15 cellular contexts compared by ENCODE assay signal in genomic region chr15:51051776-51052175, GRCh38. TPM values are rescaled to one million over a fixed set of nuclear protein-coding genes. Genes with fewer than 3 reads are reported as not detected.
DNase-seq lines count a peak whose midpoint lies in the region; ATAC-seq and TF ChIP-seq lines count a peak whose summit lies in the region.
"Had no signal": no experiment of that assay in that cellular context is flagged by ENCODE, and none has a peak within 500 bp of the region (broad histone marks: within the 10 kb centered on the region; RNA-seq: fewer than 3 reads in every experiment).

No MANE protein-coding gene starts in this region.

- H3K4me3 ChIP-seq in AG10803 (ENCODE audit: low read length) (no peak overlapping the region), neuronal stem cell (ENCODE audit: low read length in 2 of 2) (no peak overlapping the region)
- H3K4me3 ChIP-seq: body of pancreas had no signal

- no peaks in the 10 kb centered on the region for H3K9me3 ChIP-seq in neuronal stem cell (replicated peaks in 1 of 2; ENCODE audit: control insufficient read depth in 2 of 2, insufficient read depth in 1 of 2, low read depth in 1 of 2, low read length in 2 of 2)
- H3K9me3 ChIP-seq: body of pancreas had no signal

- H3K27me3 ChIP-seq in neuronal stem cell (ENCODE audit: control insufficient read depth in 3 of 3, insufficient read depth in 3 of 3, low read depth in 1 of 3, low read length in 3 of 3), result peaks cover 0 to 3% (median 0%) of the 10 kb centered on the region in 3 experiments
- H3K27me3 ChIP-seq: body of pancreas had no signal

- H2BK15ac ChIP-seq in neuronal stem cell (ENCODE audit: low read length), result no peak overlapping the region

- no peak overlapping the region for H3K14ac ChIP-seq in neuronal stem cell (ENCODE audit: low read length)

- peak; percentile 46 for DNase-seq in AG10803 (ENCODE audit: low read depth)
- peak; percentile 31 for DNase-seq in NCI-H2171 (lab: John Stamatoyannopoulos, UW)
- no peak for DNase-seq in neuronal stem cell (ENCODE audit: low spot score)
- DNase-seq: activated CD8-positive, alpha-beta memory T cell treated with anti-CD3 and anti-CD28 coated beads, Interleukin-2, amount 50 U/mL, for 48 hours; erythroblast; NCI-H1417; PC-3; T-helper 9 cell had no signal

- no peaks in the 10 kb centered on the region for H3K79me1 ChIP-seq in neuronal stem cell (ENCODE audit: low read depth, low read length)

- H3K36me3 ChIP-seq in neuronal stem cell (replicated peaks in 1 of 2; ENCODE audit: control insufficient read depth in 2 of 2, insufficient read depth in 2 of 2, low read length in 2 of 2), result no peaks in the 10 kb centered on the region

- H3K4me1 ChIP-seq in neuronal stem cell (ENCODE audit: control insufficient read depth in 2 of 2, insufficient read depth in 1 of 2, low read depth in 1 of 2, low read length in 2 of 2), result peaks cover 0 to 1% of the 10 kb centered on the region in 2 donors

- H2BK5ac ChIP-seq in neuronal stem cell (ENCODE audit: low read length), result no peak overlapping the region

- no peak for TF ChIP-seq CTCF in AG10803 (conservative IDR thresholded peaks at IDR 0.05; ENCODE audit: low read length)

- no peak overlapping the region for H3K4me2 ChIP-seq in neuronal stem cell (ENCODE audit: insufficient read depth, low read length, poor library complexity, severe bottlenecking)

- no peak overlapping the region for H4K91ac ChIP-seq in neuronal stem cell (ENCODE audit: low read depth, low read length, poor library complexity)

- peak overlapping the region; percentile 42 for H3K18ac ChIP-seq in neuronal stem cell (ENCODE audit: low read length)

- no peak overlapping the region for H3K9ac ChIP-seq in neuronal stem cell (ENCODE audit: low read depth, low read length, poor library complexity)

- H3K4ac ChIP-seq in neuronal stem cell (ENCODE audit: low read length), result no peak overlapping the region

- no peak overlapping the region for H4K8ac ChIP-seq in neuronal stem cell (ENCODE audit: low read depth, low read length)

- ATAC-seq in esophagus mucosa (peak; percentile 81), GM21367 (IDR thresholded peaks at IDR 0.05; ENCODE audit: unreplicated experiment) (no peak), GM18517 (IDR thresholded peaks at IDR 0.05; ENCODE audit: unreplicated experiment) (no peak), HG02981 (IDR thresholded peaks at IDR 0.05; ENCODE audit: unreplicated experiment) (no peak), HG02571 (IDR thresholded peaks at IDR 0.05; ENCODE audit: unreplicated experiment) (no peak)
- ATAC-seq: body of pancreas, PC-3 had no signal

- no CpG with 5 or more reads among the region's 3 CpGs for WGBS in neuronal stem cell (ENCODE audit: extremely low coverage in 2 of 2, insufficient read length in 2 of 2, insufficient replicate concordance in 1 of 2), 2 donors

- H2BK12ac ChIP-seq in neuronal stem cell (ENCODE audit: low read length), result no peak overlapping the region

- no peak overlapping the region for H2AK5ac ChIP-seq in neuronal stem cell (ENCODE audit: low read depth, low read length)

- no peak overlapping the region for H3K23ac ChIP-seq in neuronal stem cell (ENCODE audit: low read depth, low read length, poor library complexity)

- no peak overlapping the region for H3K27ac ChIP-seq in neuronal stem cell (replicated peaks; ENCODE audit: low read length)
- H3K27ac ChIP-seq: body of pancreas, HL-60 had no signal

- no peak overlapping the region for H2AFZ ChIP-seq in neuronal stem cell (ENCODE audit: low read length)

- no peak overlapping the region for H2BK120ac ChIP-seq in neuronal stem cell (ENCODE audit: low read depth, low read length)

RNA-seq across cellular contexts. Expression of gene TNFAIP8L3, which starts 42.9 kb away (rescaled TPM):
- 7.3 TPM for total RNA-seq in esophagus mucosa
- not detected for polyA plus RNA-seq in neuronal stem cell (2013, experiment 1 of 2)
- polyA plus RNA-seq in neuronal stem cell (2013, experiment 2 of 2), result not detected
- total RNA-seq: PC-3 had no signal
